ENCODE assay signal across 8 cellular contexts in genomic region chr1:156705321-156705917, GRCh38. TPM values are rescaled to one million over a fixed set of nuclear protein-coding genes. Genes with fewer than 3 reads are reported as not detected.
A peak's percentile ranks its signal among the peaks of the same experiment; 100 is the strongest.
DNase-seq lines count a peak whose midpoint lies in the region; ATAC-seq and TF ChIP-seq lines count a peak whose summit lies in the region.

CRABP2 (minus strand) TSS chr1:156705583; CDS start chr1:156705446, 137 bp downstream.

- peak within 1 kb of the TSS; percentile 60 for H3K27ac ChIP-seq in CD4-positive, CD25-positive, alpha-beta regulatory T cell (ENCODE audit: insufficient read depth, low read length, poor library complexity, severe bottlenecking)
- H3K27ac ChIP-seq in Karpas-422 (ENCODE audit: low read length) (no peak within 1 kb of the TSS), prostate gland (peak within 1 kb of the TSS; percentile 31 to 64)

- intact Hi-C loops in prostate gland (cut with DNase I) = no loop called here

- H3K4me1 ChIP-seq in CD4-positive, CD25-positive, alpha-beta regulatory T cell (ENCODE audit: control insufficient read depth, insufficient read depth, low read length, poor library complexity, severe bottlenecking) = peaks cover 31% of the 10 kb centered on the region
- peaks cover 17% of the 10 kb centered on the region for H3K4me1 ChIP-seq in Karpas-422 (ENCODE audit: low read length)
- peaks cover 12% of the 10 kb centered on the region for H3K4me1 ChIP-seq in prostate gland (replicated peaks)

- 0 out of 2 replicates have a peak, but pooled peaks cover 5% of the 10 kb centered on the region for H4K20me1 ChIP-seq in Karpas-422 (ENCODE audit: insufficient read depth, low read depth, low read length)

- peak; percentile 62 for TF ChIP-seq POLR2A in prostate gland (IDR thresholded peaks at IDR 0.05)

- no peaks in the 10 kb centered on the region for H3K36me3 ChIP-seq in CD4-positive, CD25-positive, alpha-beta regulatory T cell (ENCODE audit: control insufficient read depth, insufficient read depth, low read length)
- H3K36me3 ChIP-seq in Karpas-422 (ENCODE audit: insufficient read depth, low read length) = no peaks in the 10 kb centered on the region
- no peaks in the 10 kb centered on the region for H3K36me3 ChIP-seq in prostate gland

- peak within 1 kb of the TSS; percentile 91 to 94 (median 93) for H3K27ac Mint-ChIP-seq in CD4-positive, CD25-positive, alpha-beta regulatory T cell

- peaks cover 9% of the 10 kb centered on the region for H3K27me3 ChIP-seq in CD4-positive, CD25-positive, alpha-beta regulatory T cell (ENCODE audit: control insufficient read depth, insufficient read depth, low read length)
- H3K27me3 ChIP-seq in Karpas-422 (ENCODE audit: low read length) = no peaks in the 10 kb centered on the region
- no peaks in the 10 kb centered on the region for H3K27me3 ChIP-seq in prostate gland (replicated peaks; ENCODE audit: insufficient read depth)

- H3K9me2 ChIP-seq in Karpas-422 (replicated peaks; ENCODE audit: insufficient read depth, low read length) = no peaks in the 10 kb centered on the region

- no peaks in the 10 kb centered on the region for H3K9me3 Mint-ChIP-seq in CD4-positive, CD25-positive, alpha-beta regulatory T cell
- H3K9me3 Mint-ChIP-seq in activated T-cell treated with anti-CD3 and anti-CD28 coated beads, Interleukin-2, amount 50 U/mL, for 4 hours = no peaks in the 10 kb centered on the region

- H3K27me3 Mint-ChIP-seq in CD4-positive, CD25-positive, alpha-beta regulatory T cell = peaks cover 49% of the 10 kb centered on the region
- H3K27me3 Mint-ChIP-seq in activated T-cell treated with anti-CD3 and anti-CD28 coated beads, Interleukin-2, amount 50 U/mL, for 4 hours (ENCODE audit: low read depth) = peaks cover 30% of the 10 kb centered on the region

- H3K4me3 ChIP-seq in CD4-positive, CD25-positive, alpha-beta regulatory T cell (ENCODE audit: low read depth, low read length) = peak within 1 kb of the TSS; percentile 53
- peak within 1 kb of the TSS; percentile 71 for H3K4me3 ChIP-seq in Karpas-422 (ENCODE audit: low read length)
- H3K4me3 ChIP-seq in fibroblast of the aortic adventitia (ENCODE audit: low read depth, low read length) = peak within 1 kb of the TSS; percentile 79
- H3K4me3 ChIP-seq in prostate gland = peak within 1 kb of the TSS; percentile 31 to 33

- H3K9ac ChIP-seq in Karpas-422 (ENCODE audit: low read length) = peak within 1 kb of the TSS; percentile 70

- peak in 1 of 3 donors; percentile 24 for DNase-seq in CD4-positive, CD25-positive, alpha-beta regulatory T cell
- DNase-seq in Karpas-422 (no peak), fibroblast of the aortic adventitia (ENCODE audit: low read depth) (peak; percentile 66), prostate gland (ENCODE audit: low spot score) (no peak), hippocampal formation (lab: John Stamatoyannopoulos, UW) (no peak), SW 1271 (lab: John Stamatoyannopoulos, UW) (no peak)
- peak; percentile 16 for DNase-seq in activated T-cell treated with anti-CD3 and anti-CD28 coated beads, Interleukin-2, amount 50 U/mL, for 4 hours

- peak within 1 kb of the TSS; percentile 80 to 93 (median 90) for H3K4me3 Mint-ChIP-seq in CD4-positive, CD25-positive, alpha-beta regulatory T cell
- H3K4me3 Mint-ChIP-seq in activated T-cell treated with anti-CD3 and anti-CD28 coated beads, Interleukin-2, amount 50 U/mL, for 4 hours = peak within 1 kb of the TSS; percentile 82

- H3K4me1 Mint-ChIP-seq in CD4-positive, CD25-positive, alpha-beta regulatory T cell = peaks cover 0 to 39% (median 18%) of the 10 kb centered on the region in 4 donors
- peaks cover 25% of the 10 kb centered on the region for H3K4me1 Mint-ChIP-seq in activated T-cell treated with anti-CD3 and anti-CD28 coated beads, Interleukin-2, amount 50 U/mL, for 4 hours (ENCODE audit: low read depth)

- TF ChIP-seq CTCF in fibroblast of the aortic adventitia (IDR thresholded peaks at IDR 0.05; ENCODE audit: insufficient read depth, low read length) (no peak), prostate gland (IDR thresholded peaks at IDR 0.05) (no peak)

- H2AFZ ChIP-seq in Karpas-422 (ENCODE audit: low read length) = peak within 1 kb of the TSS; percentile 75; the same call in 1 of the 2 replicates

- WGBS in prostate gland = 1% methylated on average over 33 of the region's 42 CpGs

- no peaks in the 10 kb centered on the region for H3K36me3 Mint-ChIP-seq in CD4-positive, CD25-positive, alpha-beta regulatory T cell
- H3K36me3 Mint-ChIP-seq in activated T-cell treated with anti-CD3 and anti-CD28 coated beads, Interleukin-2, amount 50 U/mL, for 4 hours (ENCODE audit: insufficient read depth) = no peaks in the 10 kb centered on the region

- no peaks in the 10 kb centered on the region for H3K9me3 ChIP-seq in CD4-positive, CD25-positive, alpha-beta regulatory T cell (ENCODE audit: control insufficient read depth in 2 of 2, low read length in 2 of 2)
- H3K9me3 ChIP-seq in Karpas-422 (ENCODE audit: low read length) (no peaks in the 10 kb centered on the region), prostate gland (no peaks in the 10 kb centered on the region)

- H3K79me2 ChIP-seq in Karpas-422 (ENCODE audit: low read length) = no peaks in the 10 kb centered on the region

- peak; percentile 20 to 30 for ATAC-seq in CD4-positive, CD25-positive, alpha-beta regulatory T cell (ENCODE audit: low read depth in 2 of 2)
- ATAC-seq in activated T-cell treated with anti-CD3 and anti-CD28 coated beads, Interleukin-2, amount 50 U/mL, for 4 hours = peak; percentile 44 to 54
- ATAC-seq in HG03571 (IDR thresholded peaks at IDR 0.05; ENCODE audit: unreplicated experiment) = no peak

- peak within 1 kb of the TSS; percentile 98 for H3K4me2 ChIP-seq in Karpas-422 (ENCODE audit: low read depth, low read length, poor library complexity, severe bottlenecking)

RNA-seq across cellular contexts. Expression of gene CRABP2, which starts in this region (rescaled TPM):
- 5.1 TPM for total RNA-seq in CD4-positive, CD25-positive, alpha-beta regulatory T cell
- not detected for polyA plus RNA-seq in CD4-positive, CD25-positive, alpha-beta regulatory T cell
- total RNA-seq in Karpas-422 (2014; rRNA removed; shearing (Covaris generic); ENCODE audit: low replicate concordance) = 0.56 TPM in 1 of 2 replicates, not detected in the other
- 1 to 10 TPM; 1.8 to 2.5 (median 2.4) TPM for total RNA-seq in activated T-cell treated with anti-CD3 and anti-CD28 coated beads, Interleukin-2, amount 50 U/mL, for 4 hours
- 62.7 and 68.9 TPM in 2 replicates for total RNA-seq in fibroblast of the aortic adventitia (ENCODE audit: low replicate concordance)
- total RNA-seq in prostate gland = 10 to 100 TPM; 27.3 to 30.8 TPM

Comparison
In these comparisons a context has a peak if more than half of its experiments do, and no peak if none do; other contexts are left out.
1. DNase-seq: peak in activated T-cell treated with anti-CD3 and anti-CD28 coated beads, Interleukin-2, amount 50 U/mL, for 4 hours (single experiment) and fibroblast of the aortic adventitia (single experiment); none in Karpas-422 (single experiment), prostate gland (single experiment), hippocampal formation (0 of 2) and SW 1271 (0 of 2).
2. Peak in every context shown above with its lines, with median percentiles within 50 percentile points of each other: H3K4me3 ChIP-seq.